ENCODE assay signal across 8 cellular contexts in genomic region chr5:172454355-172455086, GRCh38. TPM values are rescaled to one million over a fixed set of nuclear protein-coding genes. Genes with fewer than 3 reads are reported as not detected.
DNase-seq lines count a peak whose midpoint lies in the region; ATAC-seq and TF ChIP-seq lines count a peak whose summit lies in the region.

Gene SH3PXD2B (minus strand): TSS chr5:172454525. CDS start chr5:172454352, 173 bp downstream.

- CTCF ChIA-PET in Caco-2 (lab: Charles Lee), result no interaction called here

- H3K27me3 Mint-ChIP-seq in Caco-2 (ENCODE audit: insufficient read depth, unreplicated experiment), result no peaks in the 10 kb centered on the region
- peaks cover 14% of the 10 kb centered on the region for H3K27me3 Mint-ChIP-seq in progenitor cell of endocrine pancreas

- DNase-seq in Caco-2 (peak; percentile 82 to 83), RPMI8226 (peak; percentile 60), astrocyte of the cerebellum (ENCODE audit: low read depth) (no peak), right atrium auricular region (ENCODE audit: low spot score) (no peak), progenitor cell of endocrine pancreas (ENCODE audit: low spot score, unreplicated experiment) (peak; percentile 73), GM19240 (ENCODE audit: insufficient read length, low spot score) (no peak)

- H3K4me3 ChIP-seq in Caco-2 (ENCODE audit: low read depth, low read length) (peak within 1 kb of the TSS; percentile 85), astrocyte of the cerebellum (ENCODE audit: low read depth, low read length) (peak within 1 kb of the TSS; percentile 93), right atrium auricular region (peak within 1 kb of the TSS; percentile 86 to 88)

- peaks cover 26% of the 10 kb centered on the region for H3K4me1 Mint-ChIP-seq in Caco-2 (ENCODE audit: low read depth, unreplicated experiment)
- H3K4me1 Mint-ChIP-seq in progenitor cell of endocrine pancreas (ENCODE audit: low read depth), result peaks cover 16% of the 10 kb centered on the region

- peak within 1 kb of the TSS; percentile 71 to 85 for H3K27ac ChIP-seq in right atrium auricular region

- H3K9me3 Mint-ChIP-seq in Caco-2 (ENCODE audit: unreplicated experiment), result no peaks in the 10 kb centered on the region
- H3K9me3 Mint-ChIP-seq in progenitor cell of endocrine pancreas (ENCODE audit: low read depth), result no peaks in the 10 kb centered on the region

- POLR2A ChIA-PET in Caco-2 (lab: Charles Lee), result interaction anchor here (0.6 kb wide), 1 partner anchor 11 kb away, joined by 3 read pairs; no protein-coding TSS in a partner anchor

- H3K27ac Mint-ChIP-seq in Caco-2 (ENCODE audit: unreplicated experiment), result peak within 1 kb of the TSS; percentile 40
- peak within 1 kb of the TSS; percentile 94 for H3K27ac Mint-ChIP-seq in progenitor cell of endocrine pancreas

- H3K27me3 ChIP-seq in Caco-2 (replicated peaks; ENCODE audit: control insufficient read depth, insufficient read depth, low read length) (no peaks in the 10 kb centered on the region), right atrium auricular region (no peaks in the 10 kb centered on the region)

- H3K4me3 Mint-ChIP-seq in Caco-2 (ENCODE audit: unreplicated experiment), result peak within 1 kb of the TSS; percentile 78
- peak within 1 kb of the TSS; percentile 94 for H3K4me3 Mint-ChIP-seq in progenitor cell of endocrine pancreas (ENCODE audit: low read depth)

- 0 out of 2 replicates have a peak, but pooled peaks cover 4% of the 10 kb centered on the region for H3K4me1 ChIP-seq in Caco-2
- peaks cover 0 to 35% of the 10 kb centered on the region in 2 donors for H3K4me1 ChIP-seq in right atrium auricular region

- TF ChIP-seq CTCF in Caco-2 (IDR thresholded peaks at IDR 0.05; ENCODE audit: insufficient read depth in 1 of 2, low read depth in 1 of 2, low read length in 1 of 2, severe bottlenecking in 1 of 2, unreplicated experiment in 1 of 2), result no peak
- no peak for TF ChIP-seq CTCF in astrocyte of the cerebellum (IDR thresholded peaks at IDR 0.05; ENCODE audit: low read depth, low read length, missing control alignments)
- TF ChIP-seq CTCF in right atrium auricular region (IDR thresholded peaks at IDR 0.05), result no peak
- no peak for TF ChIP-seq CTCF in progenitor cell of endocrine pancreas (IDR thresholded peaks at IDR 0.05; ENCODE audit: unreplicated experiment)

- no peaks in the 10 kb centered on the region for H3K9me3 ChIP-seq in Caco-2
- H3K9me3 ChIP-seq in right atrium auricular region, result no peaks in the 10 kb centered on the region

- peak; percentile 61 for ATAC-seq in HG02588 (IDR thresholded peaks at IDR 0.05; ENCODE audit: unreplicated experiment)
- no peak for ATAC-seq in HG03280 (IDR thresholded peaks at IDR 0.05; ENCODE audit: unreplicated experiment)

- in situ Hi-C loops in astrocyte of the cerebellum (cut with HindIII; ENCODE audit: low sequenced_read_pairs), result no loop called here

- intact Hi-C loops in Caco-2 (cut with micrococcal nuclease; ENCODE audit: unreplicated experiment), result no loop called here

- BruUV-seq in Caco-2 (replicated peaks; lab: Mats Ljungman, UMichigan), result no TSS peak

- H3K36me3 Mint-ChIP-seq in Caco-2 (ENCODE audit: insufficient read depth, unreplicated experiment), result peaks cover 5% of the 10 kb centered on the region
- peaks cover 5% of the 10 kb centered on the region for H3K36me3 Mint-ChIP-seq in progenitor cell of endocrine pancreas (ENCODE audit: insufficient read depth)

- H3K36me3 ChIP-seq in Caco-2 (ENCODE audit: control insufficient read depth, insufficient read depth, low read length) (no peaks in the 10 kb centered on the region), right atrium auricular region (no peaks in the 10 kb centered on the region)

RNA-seq across cellular contexts. Expression of gene SH3PXD2B, which starts in this region (rescaled TPM):
- total RNA-seq in Caco-2 (2022), result 11.5 and 12.9 TPM in 2 replicates
- total RNA-seq in right atrium auricular region, result 10 to 100 TPM in 1 of 2 donors, 1 to 10 TPM in 1; 7.2 to 13.9 TPM
- 72.4 and 79.8 TPM in 2 replicates for total RNA-seq in progenitor cell of endocrine pancreas

Comparison
In these comparisons a context has a peak if more than half of its experiments do, and no peak if none do; other contexts are left out.
1. DNase-seq: peak in Caco-2 (2 of 2), RPMI8226 (single experiment) and progenitor cell of endocrine pancreas (single experiment); none in astrocyte of the cerebellum (single experiment), right atrium auricular region (single experiment) and GM19240 (single experiment).
2. Peak in every context shown above with its lines, with median percentiles within 50 percentile points of each other: H3K4me3 ChIP-seq.